ENCODE assay signal across 21 cellular contexts in genomic region chr18:45447364-45448265, GRCh38.
DNase-seq lines count a peak whose midpoint lies in the region; ATAC-seq, FAIRE-seq and TF ChIP-seq lines count a peak whose summit lies in the region.
"Had no signal": no experiment of that assay in that cellular context is flagged by ENCODE, and none has a peak within 500 bp of the region (broad histone marks: within the 10 kb centered on the region; RNA-seq: fewer than 3 reads in every experiment).

No MANE protein-coding gene starts in this region.

- peaks cover 4% of the 10 kb centered on the region for H3K27me3 Mint-ChIP-seq in activated T-helper 17 cell treated with anti-CD3 and anti-CD28 coated beads, Interleukin-2, amount 50 U/mL, for 72 hours
- H3K27me3 Mint-ChIP-seq in T-helper 17 cell = peaks cover 52% of the 10 kb centered on the region

- H3K4me1 Mint-ChIP-seq in activated T-helper 17 cell treated with anti-CD3 and anti-CD28 coated beads, Interleukin-2, amount 50 U/mL, for 72 hours = no peaks in the 10 kb centered on the region
- H3K4me1 Mint-ChIP-seq in T-helper 17 cell = no peaks in the 10 kb centered on the region

- no peaks in the 10 kb centered on the region for H3K27me3 ChIP-seq in Loucy (ENCODE audit: insufficient read depth, low read length, poor library complexity, severe bottlenecking)
- H3K27me3 ChIP-seq in right atrium auricular region = no peaks in the 10 kb centered on the region

- no peak overlapping the region for H3K27ac ChIP-seq in right atrium auricular region

- H2AFZ ChIP-seq in Loucy (ENCODE audit: low read length) = no peak overlapping the region

- no peak overlapping the region for H3K4me3 Mint-ChIP-seq in activated T-helper 17 cell treated with anti-CD3 and anti-CD28 coated beads, Interleukin-2, amount 50 U/mL, for 72 hours
- H3K4me3 Mint-ChIP-seq in T-helper 17 cell = no peak overlapping the region
- H3K4me3 Mint-ChIP-seq: CD8-positive, alpha-beta T cell; H9; HFFc6 had no signal

- H3K9me2 ChIP-seq in Loucy (replicated peaks; ENCODE audit: low read depth, low read length) = no peaks in the 10 kb centered on the region
- H3K9me2 ChIP-seq: SK-N-SH had no signal

- H3K4me1 ChIP-seq in Loucy (ENCODE audit: insufficient read depth, low read length, poor library complexity, severe bottlenecking) (peaks cover 44% of the 10 kb centered on the region), right atrium auricular region (peaks cover 0 to 26% of the 10 kb centered on the region in 2 donors)

- H3K27ac Mint-ChIP-seq in activated T-helper 17 cell treated with anti-CD3 and anti-CD28 coated beads, Interleukin-2, amount 50 U/mL, for 72 hours = no peak overlapping the region
- no peak overlapping the region for H3K27ac Mint-ChIP-seq in T-helper 17 cell
- H3K27ac Mint-ChIP-seq: CD8-positive, alpha-beta T cell; H9; HFFc6 had no signal

- no peaks in the 10 kb centered on the region for H3K9me3 Mint-ChIP-seq in activated T-helper 17 cell treated with anti-CD3 and anti-CD28 coated beads, Interleukin-2, amount 50 U/mL, for 72 hours
- H3K9me3 Mint-ChIP-seq: CD8-positive, alpha-beta T cell; H9; HFFc6 had no signal

- peak; percentile 37 for DNase-seq in kidney tubule cell (ENCODE audit: low spot score)
- peak; percentile 71 for DNase-seq in renal cortical epithelial cell (ENCODE audit: low read depth)
- DNase-seq in omental fat pad (ENCODE audit: low spot score) = no peak
- DNase-seq in T-helper 17 cell = no peak
- no peak for DNase-seq in right atrium auricular region (ENCODE audit: low spot score)
- DNase-seq: C1 segment of cervical spinal cord; CD8-positive, alpha-beta T cell; DND-41; H9; HFFc6; MM.1S; NCI-H1048; NCI-H1436; NCI-H187 treated with DMSO at 0.1 percent for 48 hours; NCI-H524 treated with DMSO at 0.1 percent for 48 hours; SIG-M5; SK-N-SH had no signal

- no peaks in the 10 kb centered on the region for H3K9me3 ChIP-seq in Loucy (ENCODE audit: insufficient read depth, low read depth, low read length)
- H3K9me3 ChIP-seq in T-helper 17 cell (ENCODE audit: control insufficient read depth, low read length, poor library complexity, severe bottlenecking) = no peaks in the 10 kb centered on the region
- H3K9me3 ChIP-seq in right atrium auricular region = no peaks in the 10 kb centered on the region
- H3K9me3 ChIP-seq: SK-N-SH had no signal

- ATAC-seq in omental fat pad (ENCODE audit: low FRiP score) = no peak
- ATAC-seq in activated T-helper 17 cell treated with anti-CD3 and anti-CD28 coated beads, Interleukin-2, amount 50 U/mL, for 72 hours (replicated peaks) = no peak
- no peak for ATAC-seq in T-helper 17 cell
- ATAC-seq: CD8-positive, alpha-beta T cell; GM12878 had no signal

- H3K4me3 ChIP-seq in Loucy (ENCODE audit: low read length, poor library complexity, severe bottlenecking) = peak overlapping the region; percentile 43
- no peak overlapping the region for H3K4me3 ChIP-seq in right atrium auricular region
- H3K4me3 ChIP-seq: GM12878 had no signal

- H4K20me1 ChIP-seq in Loucy (ENCODE audit: insufficient read depth, low read length, poor library complexity, severe bottlenecking) = no peaks in the 10 kb centered on the region

- H3K79me2 ChIP-seq in Loucy (ENCODE audit: insufficient read depth, low read length) = no peaks in the 10 kb centered on the region

- no peaks in the 10 kb centered on the region for H3K36me3 ChIP-seq in Loucy (ENCODE audit: insufficient read depth, low read length)
- H3K36me3 ChIP-seq in right atrium auricular region = no peaks in the 10 kb centered on the region

- peak overlapping the region; percentile 56 for H3K9ac ChIP-seq in Loucy (ENCODE audit: low read depth, low read length, poor library complexity, severe bottlenecking)
- H3K9ac ChIP-seq: SK-N-SH had no signal

- peak overlapping the region; percentile 78 for H3K4me2 ChIP-seq in Loucy (ENCODE audit: low read depth, low read length, poor library complexity, severe bottlenecking)
- H3K4me2 ChIP-seq: SK-N-SH had no signal

- no peak for TF ChIP-seq CTCF in Loucy (conservative IDR thresholded peaks at IDR 0.05; ENCODE audit: low read length)
- TF ChIP-seq CTCF in omental fat pad (IDR thresholded peaks at IDR 0.05) = no peak
- TF ChIP-seq CTCF in right atrium auricular region (IDR thresholded peaks at IDR 0.05) = no peak

- FAIRE-seq in colon (lab: Jason Lieb, UNC) = peak; percentile 79
- FAIRE-seq: GM12878 had no signal

- H3F3A ChIP-seq in Loucy (ENCODE audit: low read depth) = no peaks in the 10 kb centered on the region

- H3K36me3 Mint-ChIP-seq in activated T-helper 17 cell treated with anti-CD3 and anti-CD28 coated beads, Interleukin-2, amount 50 U/mL, for 72 hours (ENCODE audit: low read depth) = no peaks in the 10 kb centered on the region
- no peaks in the 10 kb centered on the region for H3K36me3 Mint-ChIP-seq in T-helper 17 cell (ENCODE audit: low read depth)
- H3K36me3 Mint-ChIP-seq: CD8-positive, alpha-beta T cell had no signal

Comparison
In these comparisons a context has a peak if more than half of its experiments do, and no peak if none do; other contexts are left out.
1. DNase-seq: peak in kidney tubule cell (single experiment) and renal cortical epithelial cell (single experiment); none in omental fat pad (single experiment), T-helper 17 cell (0 of 3) and right atrium auricular region (single experiment).